8 cellular contexts compared by ENCODE assay signal in the genomic region with DNA sequence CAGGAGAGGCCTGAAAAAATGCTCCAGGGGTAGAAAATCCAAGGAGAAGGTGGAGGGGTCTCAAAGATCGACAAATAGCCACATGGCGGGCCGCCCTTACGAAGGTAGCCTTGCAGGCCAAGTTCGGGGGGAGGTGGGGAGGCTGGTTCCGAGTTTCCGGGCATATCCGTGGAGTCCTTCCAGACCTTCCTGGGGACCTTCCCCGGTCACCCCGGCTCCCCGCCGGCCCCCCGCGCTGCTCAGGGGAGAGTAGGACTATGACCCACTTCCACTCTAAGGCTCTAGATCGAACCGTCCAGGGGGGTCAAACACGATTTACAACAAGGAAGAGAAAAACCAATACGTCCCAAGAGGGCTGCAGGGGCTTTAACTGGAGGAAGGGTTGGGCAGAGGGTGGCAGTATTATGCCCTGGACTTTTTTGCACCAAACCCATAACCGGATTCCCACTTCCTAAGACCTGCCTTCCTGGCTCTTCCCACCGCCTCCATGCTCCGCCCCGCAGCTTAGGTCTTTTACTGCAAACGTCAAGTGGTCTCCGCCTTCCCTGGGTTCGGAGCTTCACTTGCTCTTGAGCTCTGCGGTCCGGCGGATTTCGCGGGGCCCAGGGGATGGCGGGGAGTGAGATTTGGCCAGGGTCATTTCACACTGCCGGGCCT. TPM values are rescaled to one million over a fixed set of nuclear protein-coding genes. Genes with fewer than 3 reads are reported as not detected.
A peak's percentile ranks its signal among the peaks of the same experiment; 100 is the strongest.
DNase-seq lines count a peak whose midpoint lies in the region; ATAC-seq and TF ChIP-seq lines count a peak whose summit lies in the region.

No MANE protein-coding gene starts in this region.

- TF ChIP-seq CTCF in GM06990 (IDR thresholded peaks at IDR 0.05; ENCODE audit: insufficient read depth, low read length, poor library complexity, severe bottlenecking) (no peak), HL-60 (IDR thresholded peaks at IDR 0.05; ENCODE audit: insufficient read depth, low read length) (no peak), RWPE1 (conservative IDR thresholded peaks at IDR 0.05; ENCODE audit: low read depth) (no peak)

- CTCF ChIA-PET in RWPE1 (lab: Yijun Ruan, JAX), result interaction anchor here (0.6 to 1.3 kb wide), 4 partner anchors 12 to 232 kb away, joined by 3 to 5 read pairs (median 4); no protein-coding TSS in a partner anchor

- ATAC-seq in GM18867 (IDR thresholded peaks at IDR 0.05; ENCODE audit: unreplicated experiment), result no peak
- no peak for ATAC-seq in GM18502 (IDR thresholded peaks at IDR 0.05; ENCODE audit: poor library complexity, unreplicated experiment)

- DNase-seq in GM06990 (ENCODE audit: extremely low read depth, insufficient read length) (no peak), HL-60 (ENCODE audit: low read depth in 1 of 2, low spot score in 1 of 2) (no peak), RWPE1 (ENCODE audit: low spot score) (peak; percentile 76), epithelial cell of prostate (ENCODE audit: low read depth, low spot score) (peak; percentile 14), mucosa of gallbladder (ENCODE audit: low spot score) (peak; percentile 53)
- DNase-seq in activated effector memory CD4-positive, alpha-beta T cell treated with Interleukin-2 at 50 U/mL for 16 hours, result no peak

- POLR2A ChIA-PET in RWPE1 (lab: Yijun Ruan, JAX; ENCODE audit: low non-redundant PET), result no interaction called here

- H3K27ac ChIP-seq in HL-60 (replicated peaks) (no peak overlapping the region), RWPE1 (peak overlapping the region; percentile 89), epithelial cell of prostate (no peak overlapping the region)

- H3K27me3 ChIP-seq in GM06990 (replicated peaks; ENCODE audit: control insufficient read depth, insufficient read depth, low read length) (no peaks in the 10 kb centered on the region; the same call in 1 of the 2 replicates), HL-60 (ENCODE audit: insufficient read depth, poor library complexity, severe bottlenecking) (peaks cover 45% of the 10 kb centered on the region)

- no peaks in the 10 kb centered on the region for H3K36me3 ChIP-seq in GM06990 (ENCODE audit: control insufficient read depth, insufficient read depth, low read length)

- H3K4me3 ChIP-seq in GM06990 (replicated peaks; ENCODE audit: low read depth, low read length) (peak overlapping the region; percentile 66), HL-60 (replicated peaks; ENCODE audit: insufficient read depth, low read length) (peak overlapping the region; percentile 35)

RNA-seq across cellular contexts. Expression of gene LYPD6, which starts 0.8 kb away (rescaled TPM):
- total RNA-seq in mucosa of gallbladder, result 30.1 TPM

Comparison
In these comparisons a context has a peak if more than half of its experiments do, and no peak if none do; other contexts are left out.
1. DNase-seq: peak in RWPE1 (single experiment), epithelial cell of prostate (single experiment) and mucosa of gallbladder (single experiment); none in GM06990 (single experiment), HL-60 (0 of 2) and activated effector memory CD4-positive, alpha-beta T cell treated with Interleukin-2 at 50 U/mL for 16 hours (single experiment).